Comparison of ENCODE assay signal across 8 cellular contexts in genomic region chr17:42677921-42678781, GRCh38. TPM values are rescaled to one million over a fixed set of nuclear protein-coding genes. Genes with fewer than 3 reads are reported as not detected.
DNase-seq lines count a peak whose midpoint lies in the region; ATAC-seq and TF ChIP-seq lines count a peak whose summit lies in the region.

No MANE protein-coding gene starts in this region.

- peak overlapping the region; percentile 83 to 100 (median 97) for H3K4me2 ChIP-seq in BLaER1 treated with 17β-estradiol and CSF1 and Interleukin-3, amounts not matched to agents 10 nM and 100 nM
- H3K4me2 ChIP-seq in SK-N-SH (peak overlapping the region; percentile 90), neuronal stem cell (ENCODE audit: insufficient read depth, low read length, poor library complexity, severe bottlenecking) (peak overlapping the region; percentile 63)

- peak overlapping the region; percentile 52 to 75 (median 64) for H3K4me3 ChIP-seq in BLaER1 treated with 17β-estradiol and CSF1 and Interleukin-3, amounts not matched to agents 10 nM and 100 nM
- H3K4me3 ChIP-seq in SK-N-SH (ENCODE audit: low read depth in 2 of 2, low read length in 1 of 2) (peak overlapping the region; percentile 62 to 73), neuronal stem cell (ENCODE audit: low read length in 2 of 2) (peak overlapping the region; percentile 54 to 88)

- TF ChIP-seq RAD21 in SK-N-SH (IDR thresholded peaks at IDR 0.05; ENCODE audit: low read length) = no peak

- no peak overlapping the region for H4K91ac ChIP-seq in neuronal stem cell (ENCODE audit: low read depth, low read length, poor library complexity)

- H3K27ac Mint-ChIP-seq in activated naive CD4-positive, alpha-beta T cell treated with anti-CD3 and anti-CD28 coated beads, Interleukin-2, amount 50 U/mL, for 24 hours = peak overlapping the region; percentile 38

- no peak for TF ChIP-seq CTCF in SK-N-SH (IDR thresholded peaks at IDR 0.05)

- peaks cover 9 to 34% (median 29%) of the 10 kb centered on the region in 11 experiments; a peak in 20 of 22 replicates for H4K20me1 ChIP-seq in BLaER1 treated with 17β-estradiol and CSF1 and Interleukin-3, amounts not matched to agents 10 nM and 100 nM
- H4K20me1 ChIP-seq in SK-N-SH (ENCODE audit: insufficient read depth) = peaks cover 20% of the 10 kb centered on the region

- peaks cover 33% of the 10 kb centered on the region for H3F3A ChIP-seq in SK-N-SH (replicated peaks; ENCODE audit: insufficient read depth)

- H3K23ac ChIP-seq in neuronal stem cell (ENCODE audit: low read depth, low read length, poor library complexity) = peak overlapping the region; percentile 55

- peaks cover 34% of the 10 kb centered on the region for H3K79me2 ChIP-seq in SK-N-SH (ENCODE audit: insufficient read depth)

- H3K79me1 ChIP-seq in neuronal stem cell (ENCODE audit: low read depth, low read length) = peaks cover 17% of the 10 kb centered on the region

- no peak overlapping the region for H2BK12ac ChIP-seq in neuronal stem cell (ENCODE audit: low read length)

- no peak overlapping the region for H2BK120ac ChIP-seq in neuronal stem cell (ENCODE audit: low read depth, low read length)

- peak overlapping the region; percentile 77 to 95 (median 90) for H3K27ac ChIP-seq in BLaER1 treated with 17β-estradiol and CSF1 and Interleukin-3, amounts not matched to agents 10 nM and 100 nM
- H3K27ac ChIP-seq in SK-N-SH (ENCODE audit: low read depth in 2 of 2, low read length in 1 of 2) (peak overlapping the region; percentile 87 to 99), neuronal stem cell (replicated peaks; ENCODE audit: low read length) (peak overlapping the region; percentile 99), temporal lobe (ENCODE audit: low read depth, low read length) (peak overlapping the region; percentile 86)

- H3K4ac ChIP-seq in neuronal stem cell (ENCODE audit: low read length) = no peak overlapping the region

- H3K4me1 Mint-ChIP-seq in activated naive CD4-positive, alpha-beta T cell treated with anti-CD3 and anti-CD28 coated beads, Interleukin-2, amount 50 U/mL, for 24 hours = peaks cover 58% of the 10 kb centered on the region

- peak overlapping the region; percentile 96 for H2BK5ac ChIP-seq in neuronal stem cell (ENCODE audit: low read length)

- H3K27me3 Mint-ChIP-seq in activated naive CD4-positive, alpha-beta T cell treated with anti-CD3 and anti-CD28 coated beads, Interleukin-2, amount 50 U/mL, for 24 hours = peaks cover 28% of the 10 kb centered on the region

- H3K36me3 Mint-ChIP-seq in activated naive CD4-positive, alpha-beta T cell treated with anti-CD3 and anti-CD28 coated beads, Interleukin-2, amount 50 U/mL, for 24 hours = no peaks in the 10 kb centered on the region

- 0% methylated on average over 29 of the region's 53 CpGs for WGBS in SK-N-SH (ENCODE audit: low lambda C conversion rate)
- WGBS in neuronal stem cell (ENCODE audit: extremely low coverage in 2 of 2, insufficient read length in 2 of 2, insufficient replicate concordance in 1 of 2), 2 donors = no CpG with 5 or more reads among the region's 53 CpGs

- H2AK5ac ChIP-seq in neuronal stem cell (ENCODE audit: low read depth, low read length) = no peak overlapping the region

- peak overlapping the region; percentile 80 to 92 (median 86) for H3K9ac ChIP-seq in BLaER1 treated with 17β-estradiol and CSF1 and Interleukin-3, amounts not matched to agents 10 nM and 100 nM
- H3K9ac ChIP-seq in SK-N-SH (peak overlapping the region; percentile 78), neuronal stem cell (ENCODE audit: low read depth, low read length, poor library complexity) (peak overlapping the region; percentile 70)

- no peaks in the 10 kb centered on the region for H3K9me3 ChIP-seq in BLaER1 treated with 17β-estradiol and CSF1 and Interleukin-3, amounts not matched to agents 10 nM and 100 nM (replicated peaks in 1 of 11)
- H3K9me3 ChIP-seq in SK-N-SH = no peaks in the 10 kb centered on the region
- H3K9me3 ChIP-seq in neuronal stem cell (replicated peaks in 1 of 2; ENCODE audit: control insufficient read depth in 2 of 2, insufficient read depth in 1 of 2, low read depth in 1 of 2, low read length in 2 of 2) = no peaks in the 10 kb centered on the region

- POLR2A ChIA-PET in SK-N-SH (lab: Yijun Ruan, JAX) = interaction anchor here (0.6 to 6.0 kb wide), 7 partner anchors 11 to 100 kb away, joined by 3 to 63 read pairs (median 8); partner anchors contain the start of genes PSMC3IP, RETREG3, TUBG1 and TUBG2

- no peaks in the 10 kb centered on the region for H3K9me2 ChIP-seq in SK-N-SH

- H3K36me3 ChIP-seq in BLaER1 treated with 17β-estradiol and CSF1 and Interleukin-3, amounts not matched to agents 10 nM and 100 nM = peaks cover 0 to 5% (median 3%) of the 10 kb centered on the region in 11 experiments; a peak in 8 of 22 replicates
- H3K36me3 ChIP-seq in SK-N-SH (replicated peaks in 1 of 2; ENCODE audit: control insufficient read depth in 1 of 2, insufficient read depth in 2 of 2, low read length in 1 of 2) (peaks cover 6% of the 10 kb centered on the region in 2 experiments), neuronal stem cell (replicated peaks in 1 of 2; ENCODE audit: control insufficient read depth in 2 of 2, insufficient read depth in 2 of 2, low read length in 2 of 2) (peaks cover 1 to 11% of the 10 kb centered on the region in 2 donors)

- H3K27me3 ChIP-seq in BLaER1 treated with 17β-estradiol and CSF1 and Interleukin-3, amounts not matched to agents 10 nM and 100 nM = peaks cover 26 to 50% (median 43%) of the 10 kb centered on the region in 11 experiments
- no peaks in the 10 kb centered on the region for H3K27me3 ChIP-seq in SK-N-SH (ENCODE audit: insufficient read depth)
- peaks cover 0 to 34% (median 7%) of the 10 kb centered on the region in 3 experiments for H3K27me3 ChIP-seq in neuronal stem cell (ENCODE audit: control insufficient read depth in 3 of 3, insufficient read depth in 3 of 3, low read depth in 1 of 3, low read length in 3 of 3)

- no peak overlapping the region for H3K14ac ChIP-seq in neuronal stem cell (ENCODE audit: low read length)

- H2BK15ac ChIP-seq in neuronal stem cell (ENCODE audit: low read length) = peak overlapping the region; percentile 90

- H3K4me1 ChIP-seq in BLaER1 treated with 17β-estradiol and CSF1 and Interleukin-3, amounts not matched to agents 10 nM and 100 nM = peaks cover 68 to 91% (median 82%) of the 10 kb centered on the region in 10 experiments
- H3K4me1 ChIP-seq in SK-N-SH (ENCODE audit: control insufficient read depth in 1 of 2, insufficient read depth in 2 of 2, low read depth in 1 of 2, low read length in 1 of 2) (peaks cover 15 to 53% of the 10 kb centered on the region in 2 experiments), neuronal stem cell (ENCODE audit: control insufficient read depth in 2 of 2, insufficient read depth in 1 of 2, low read depth in 1 of 2, low read length in 2 of 2) (peaks cover 29 to 46% of the 10 kb centered on the region in 2 donors)

- DNase-seq in NCI-H1092 (lab: John Stamatoyannopoulos, UW) = peak; percentile 79
- DNase-seq in SK-N-SH = peak; percentile 90
- DNase-seq in germinal center (ENCODE audit: low spot score) = peak; percentile 86
- DNase-seq in neuronal stem cell (ENCODE audit: low spot score) = peak; percentile 88

- H3K9me3 Mint-ChIP-seq in activated naive CD4-positive, alpha-beta T cell treated with anti-CD3 and anti-CD28 coated beads, Interleukin-2, amount 50 U/mL, for 24 hours = no peaks in the 10 kb centered on the region

- ATAC-seq in GM21367 (IDR thresholded peaks at IDR 0.05; ENCODE audit: unreplicated experiment) = peak; percentile 28

- H4K8ac ChIP-seq in neuronal stem cell (ENCODE audit: low read depth, low read length) = no peak overlapping the region

- CTCF ChIA-PET in SK-N-SH (lab: Yijun Ruan, JAX) = interaction anchor here (0.6 to 8.9 kb wide), 18 partner anchors 9 to 151 kb away, joined by 3 to 221 read pairs (median 4); partner anchors contain the start of genes BECN1, MLX, PSMC3IP and RETREG3

- H2AFZ ChIP-seq in SK-N-SH (ENCODE audit: low read depth) = no peak overlapping the region
- H2AFZ ChIP-seq in neuronal stem cell (ENCODE audit: low read length) = peak overlapping the region; percentile 82

- H3K4me3 Mint-ChIP-seq in activated naive CD4-positive, alpha-beta T cell treated with anti-CD3 and anti-CD28 coated beads, Interleukin-2, amount 50 U/mL, for 24 hours = peak overlapping the region; percentile 91

- TF ChIP-seq EP300 in SK-N-SH (IDR thresholded peaks at IDR 0.05; ENCODE audit: borderline replicate concordance in 1 of 2, low read depth in 1 of 2, low read length in 1 of 2) = no peak

- H3K18ac ChIP-seq in neuronal stem cell (ENCODE audit: low read length) = peak overlapping the region; percentile 99

TF ChIP-seq in SK-N-SH, 30 proteins besides CTCF, POLR2A, EP300 and RAD21 (continues in another document):
- TF ChIP-seq NRF1 (IDR thresholded peaks at IDR 0.05; ENCODE audit: low read depth, low read length) (peak; percentile 39; the same call in 1 of the 2 replicates), GABPA (IDR thresholded peaks at IDR 0.05; ENCODE audit: low read depth) (no peak), FOSL2 (IDR thresholded peaks at IDR 0.05; ENCODE audit: borderline replicate concordance, low read depth) (peak; percentile 27; the same call in 1 of the 2 replicates), FOXJ3 (CRISPR knock-in tag; IDR thresholded peaks at IDR 0.05) (no peak), MAX (IDR thresholded peaks at IDR 0.05; ENCODE audit: low read depth) (peak; percentile 85)

RNA-seq across cellular contexts. Expression of gene PLEKHH3, which starts 1.4 kb away (rescaled TPM):
- polyA plus RNA-seq in SK-N-SH (2012; rRNA removed) = 9.8 and 12.8 TPM in 2 replicates
- polyA plus RNA-seq in SK-N-SH (2012; cell fraction: cytosol; rRNA removed) = 5.9 and 8.6 TPM in 2 replicates
- polyA plus RNA-seq in SK-N-SH (2012; cell fraction: nucleus; rRNA removed) = 22.9 and 29.8 TPM in 2 replicates
- polyA plus RNA-seq in neuronal stem cell (2013, experiment 1 of 2) = 17.1 TPM
- polyA plus RNA-seq in neuronal stem cell (2013, experiment 2 of 2) = 17.9 TPM
- total RNA-seq in temporal lobe = 2.5 TPM

RNA-seq across cellular contexts. Expression of gene CCR10, which starts 3.5 kb away (rescaled TPM):
- polyA plus RNA-seq in SK-N-SH (2012; rRNA removed) = 2.2 and 3.1 TPM in 2 replicates
- polyA plus RNA-seq in SK-N-SH (2012; cell fraction: cytosol; rRNA removed) = 1.2 and 1.7 TPM in 2 replicates
- polyA plus RNA-seq in SK-N-SH (2012; cell fraction: nucleus; rRNA removed) = 11.5 and 25.8 TPM in 2 replicates
- 1.9 TPM for polyA plus RNA-seq in neuronal stem cell (2013, experiment 1 of 2)
- polyA plus RNA-seq in neuronal stem cell (2013, experiment 2 of 2) = 1.8 TPM
- total RNA-seq in temporal lobe = 0.25 TPM

RNA-seq across cellular contexts. Expression of gene CNTNAP1, which starts 4.2 kb away (rescaled TPM):
- polyA plus RNA-seq in SK-N-SH (2012; rRNA removed) = 74.3 and 92.7 TPM in 2 replicates
- polyA plus RNA-seq in SK-N-SH (2012; cell fraction: cytosol; rRNA removed) = 31.9 and 45.9 TPM in 2 replicates
- polyA plus RNA-seq in SK-N-SH (2012; cell fraction: nucleus; rRNA removed) = 213 and 214 TPM in 2 replicates
- polyA plus RNA-seq in neuronal stem cell (2013, experiment 1 of 2) = 6.1 TPM
- polyA plus RNA-seq in neuronal stem cell (2013, experiment 2 of 2) = 5.9 TPM
- total RNA-seq in temporal lobe = 6.6 TPM

RNA-seq across cellular contexts. Expression of gene TUBG2, which starts 19.1 kb away (rescaled TPM):
- polyA plus RNA-seq in SK-N-SH (2012; rRNA removed) = 27.6 and 33.9 TPM in 2 replicates
- 14.4 and 21.3 TPM in 2 replicates for polyA plus RNA-seq in SK-N-SH (2012; cell fraction: cytosol; rRNA removed)
- 210 and 236 TPM in 2 replicates for polyA plus RNA-seq in SK-N-SH (2012; cell fraction: nucleus; rRNA removed)
- polyA plus RNA-seq in neuronal stem cell (2013, experiment 1 of 2) = 19.4 TPM
- 19.8 TPM for polyA plus RNA-seq in neuronal stem cell (2013, experiment 2 of 2)
- total RNA-seq in temporal lobe = 7.9 TPM

Comparison
In these comparisons a context has a peak if more than half of its experiments do, and no peak if none do; other contexts are left out.
1. Peak in every context shown above with its lines: DNase-seq, ATAC-seq, H3K4me3 ChIP-seq and H3K27ac ChIP-seq.